In genomic region chr2:156155319-156155718, GRCh38 we compare ENCODE assay signal across 7 cellular contexts.
"Had no signal": no experiment of that assay in that cellular context is flagged by ENCODE, and none has a peak within 500 bp of the region (broad histone marks: within the 10 kb centered on the region; RNA-seq: fewer than 3 reads in every experiment).

No MANE protein-coding gene starts in this region.

- H3K9me3 Mint-ChIP-seq: H9, IgD-negative memory B cell had no signal

- H3K4me3 Mint-ChIP-seq: H9, IgD-negative memory B cell had no signal

- H3K4me2 ChIP-seq: KMS-11 had no signal

- H3K4me1 Mint-ChIP-seq: IgD-negative memory B cell had no signal

- DNase-seq: GOT3, H9, HCEC 1CT, KBM-7 had no signal

- ATAC-seq: HepG2 had no signal

- H3K27ac ChIP-seq: KMS-11 had no signal

- H3K36me3 Mint-ChIP-seq: IgD-negative memory B cell had no signal

- H3K27ac Mint-ChIP-seq: H9, IgD-negative memory B cell had no signal
